19 cellular contexts compared by ENCODE assay signal in the genomic region with DNA sequence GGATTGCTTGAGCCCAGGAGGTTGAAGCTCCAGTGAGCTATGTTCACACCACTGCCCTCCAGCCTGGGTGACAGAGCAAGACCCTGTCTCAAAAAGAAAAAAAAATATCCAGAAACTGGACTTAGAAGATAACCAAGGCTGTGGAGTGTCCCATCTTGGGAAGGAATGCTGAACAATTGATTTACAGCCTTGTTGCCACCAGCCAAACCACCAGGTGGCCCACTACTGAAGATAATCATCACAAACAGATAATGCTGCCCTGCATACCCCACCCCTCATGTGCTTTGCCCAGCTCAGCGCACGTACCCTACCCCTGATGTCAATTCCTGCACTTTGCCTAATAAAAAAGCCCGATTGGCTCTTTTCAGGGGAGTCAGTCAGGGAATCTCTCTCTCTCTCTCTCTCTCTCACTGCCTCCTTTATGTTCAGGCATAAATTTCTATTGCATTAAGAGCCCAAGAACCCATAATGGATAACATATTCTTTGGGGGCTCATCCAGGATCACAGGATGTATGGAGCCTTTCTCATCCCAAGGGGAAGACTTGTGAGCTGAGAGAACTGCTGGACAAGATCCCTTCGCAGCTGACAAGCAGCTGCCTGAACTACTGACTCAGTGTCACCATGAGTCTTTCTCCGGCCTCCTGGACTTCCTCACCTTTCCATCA.
"Had no signal": no experiment of that assay in that cellular context is flagged by ENCODE, and none has a peak within 500 bp of the region (broad histone marks: within the 10 kb centered on the region; RNA-seq: fewer than 3 reads in every experiment).

No MANE protein-coding gene starts in this region.

- ATAC-seq: activated CD4-positive, CD25-positive, alpha-beta regulatory T cell treated with anti-CD3 and anti-CD28 coated beads, Interleukin-2, amount 50 U/mL, for 24 hours; gastrocnemius medialis; pancreas; right cardiac atrium; stimulated activated naive CD8-positive, alpha-beta T cell treated with anti-CD3 and anti-CD28 coated beads, Interleukin-15, Interleukin-2, amounts not matched to agents 100 U/mL and 50 U/mL, for 24 hours had no signal

- H3K27ac Mint-ChIP-seq: activated CD4-positive, alpha-beta memory T cell treated with anti-CD3 and anti-CD28 coated beads, Interleukin-2, amount 10 ng/mL, durations not matched to agents 7 days and 5 days; activated CD4-positive, alpha-beta T cell treated with anti-CD3 and anti-CD28 coated beads, Interleukin-2, amount 10 ng/mL, durations not matched to agents 24 days and 14 days; activated naive CD4-positive, alpha-beta T cell treated with anti-CD3 and anti-CD28 coated beads, Interleukin-2, amount 10 ng/mL, durations not matched to agents 7 days and 5 days; memory B cell; nephron had no signal

- H3K36me3 ChIP-seq: esophagus squamous epithelium, gastrocnemius medialis, pancreas had no signal

- H3K9me3 ChIP-seq: pancreas had no signal

- H3K27me3 ChIP-seq: esophagus squamous epithelium, gastrocnemius medialis, pancreas had no signal

- H3K27me3 Mint-ChIP-seq: memory B cell had no signal

- H3K27ac ChIP-seq: coronary artery, esophagus squamous epithelium, gastrocnemius medialis, pancreas, VCaP had no signal

- H3K4me3 ChIP-seq: coronary artery, esophagus squamous epithelium, gastrocnemius medialis, pancreas had no signal

- H3K4me1 ChIP-seq: gastrocnemius medialis had no signal

- DNase-seq: activated CD4-positive, alpha-beta memory T cell treated with anti-CD3 and anti-CD28 coated beads, Interleukin-2, amount 10 ng/mL, durations not matched to agents 7 days and 5 days; activated CD4-positive, alpha-beta T cell treated with anti-CD3 and anti-CD28 coated beads, Interleukin-2, amount 10 ng/mL, durations not matched to agents 24 days and 14 days; activated effector memory CD4-positive, alpha-beta T cell treated with anti-CD3 and anti-CD28 coated beads, Interleukin-2, amount 50 U/mL, for 16 hours; activated naive CD4-positive, alpha-beta T cell treated with anti-CD3 and anti-CD28 coated beads, Interleukin-2, amount 10 ng/mL, durations not matched to agents 7 days and 5 days; amygdala; esophagus squamous epithelium; gastrocnemius medialis; head of caudate nucleus; hypothalamus; pancreas; right cardiac atrium; stimulated activated CD4-positive, alpha-beta T cell treated with anti-CD3 and anti-CD28 coated beads, Interleukin-4, amount 100 ng/mL, for 24 hours; stimulated activated naive CD8-positive, alpha-beta T cell treated with anti-CD3 and anti-CD28 coated beads, Interleukin-15, Interleukin-2, amounts not matched to agents 100 U/mL and 50 U/mL, for 24 hours; trophoblast cell had no signal

- H3K36me3 Mint-ChIP-seq: activated naive CD4-positive, alpha-beta T cell treated with anti-CD3 and anti-CD28 coated beads, Interleukin-2, amount 10 ng/mL, durations not matched to agents 7 days and 5 days had no signal

- H3K4me3 Mint-ChIP-seq: activated CD4-positive, alpha-beta memory T cell treated with anti-CD3 and anti-CD28 coated beads, Interleukin-2, amount 10 ng/mL, durations not matched to agents 7 days and 5 days; activated CD4-positive, alpha-beta T cell treated with anti-CD3 and anti-CD28 coated beads, Interleukin-2, amount 10 ng/mL, durations not matched to agents 24 days and 14 days; activated naive CD4-positive, alpha-beta T cell treated with anti-CD3 and anti-CD28 coated beads, Interleukin-2, amount 10 ng/mL, durations not matched to agents 7 days and 5 days; memory B cell; nephron had no signal

- H3K4me1 Mint-ChIP-seq: activated CD4-positive, alpha-beta memory T cell treated with anti-CD3 and anti-CD28 coated beads, Interleukin-2, amount 10 ng/mL, durations not matched to agents 7 days and 5 days; activated CD4-positive, alpha-beta T cell treated with anti-CD3 and anti-CD28 coated beads, Interleukin-2, amount 10 ng/mL, durations not matched to agents 24 days and 14 days; activated naive CD4-positive, alpha-beta T cell treated with anti-CD3 and anti-CD28 coated beads, Interleukin-2, amount 10 ng/mL, durations not matched to agents 7 days and 5 days had no signal
